ENCODE assay signal across 8 cellular contexts in the genomic region with DNA sequence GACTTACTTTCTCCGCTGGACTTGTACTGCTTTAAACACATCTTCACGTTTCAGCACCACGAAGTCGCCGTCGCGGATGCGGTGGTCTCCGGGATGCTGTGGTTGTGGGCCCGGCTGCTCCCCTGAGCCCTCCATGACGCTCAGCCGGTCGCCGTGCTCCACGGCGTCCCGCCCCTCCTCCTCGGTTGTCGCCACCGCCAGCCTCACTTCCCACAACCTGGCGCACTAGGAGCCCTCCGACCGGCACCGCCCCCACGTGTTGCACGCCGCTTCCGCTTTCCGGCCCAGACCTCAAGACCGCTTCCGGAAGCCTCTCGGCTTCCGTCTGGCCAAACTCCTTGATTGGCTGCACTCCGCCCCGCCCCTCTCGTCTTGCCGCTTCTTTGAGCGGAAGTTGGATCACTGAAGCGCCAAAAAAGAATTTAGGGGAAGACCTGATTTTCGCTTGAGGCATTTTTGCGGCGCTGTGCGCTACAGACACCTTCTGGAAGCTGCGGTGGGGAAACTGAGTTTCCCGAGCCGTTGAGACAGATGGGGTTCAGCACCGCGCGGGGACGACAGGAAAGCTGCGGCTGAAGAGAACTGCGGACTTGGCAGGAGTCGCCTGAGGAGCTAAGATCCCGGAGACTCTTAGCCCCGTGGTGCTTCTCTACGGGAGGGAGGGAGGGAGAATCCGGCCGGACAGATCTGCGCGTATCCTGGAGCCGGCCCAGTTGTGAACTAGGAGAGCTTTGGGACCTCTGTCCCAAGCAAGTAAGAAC. TPM values are rescaled to one million over a fixed set of nuclear protein-coding genes. Genes with fewer than 3 reads are reported as not detected.
DNase-seq lines count a peak whose midpoint lies in the region; ATAC-seq and TF ChIP-seq lines count a peak whose summit lies in the region.

A gene (plus strand): TSS at position 382 of the 761 bp plus-strand sequence. CDS start 1,364 bp downstream, outside the sequence.
A gene with protein sequence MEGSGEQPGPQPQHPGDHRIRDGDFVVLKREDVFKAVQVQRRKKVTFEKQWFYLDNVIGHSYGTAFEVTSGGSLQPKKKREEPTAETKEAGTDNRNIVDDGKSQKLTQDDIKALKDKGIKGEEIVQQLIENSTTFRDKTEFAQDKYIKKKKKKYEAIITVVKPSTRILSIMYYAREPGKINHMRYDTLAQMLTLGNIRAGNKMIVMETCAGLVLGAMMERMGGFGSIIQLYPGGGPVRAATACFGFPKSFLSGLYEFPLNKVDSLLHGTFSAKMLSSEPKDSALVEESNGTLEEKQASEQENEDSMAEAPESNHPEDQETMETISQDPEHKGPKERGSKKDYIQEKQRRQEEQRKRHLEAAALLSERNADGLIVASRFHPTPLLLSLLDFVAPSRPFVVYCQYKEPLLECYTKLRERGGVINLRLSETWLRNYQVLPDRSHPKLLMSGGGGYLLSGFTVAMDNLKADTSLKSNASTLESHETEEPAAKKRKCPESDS (minus strand): TSS at position 263 of the 761 bp plus-strand sequence. CDS start 128 bp downstream, at position 135.

- H3K4me1 ChIP-seq in right atrium auricular region (peaks cover 0 to 19% of the 10 kb centered on the region in 2 donors), psoas muscle (peaks cover 16% of the 10 kb centered on the region), uterus (peaks cover 0 to 8% of the 10 kb centered on the region in 2 donors)

- WGBS in psoas muscle, 3 donors, result 0% methylated on average over 55 to 61 of the region's 61 CpGs

- TF ChIP-seq CTCF in right atrium auricular region (IDR thresholded peaks at IDR 0.05) (no peak), psoas muscle (IDR thresholded peaks at IDR 0.05) (no peak), uterus (IDR thresholded peaks at IDR 0.05) (no peak)

- H3K27ac ChIP-seq in right atrium auricular region, result peak within 1 kb of the TSS; percentile 65 to 72
- peak within 1 kb of the TSS; percentile 91 for H3K27ac ChIP-seq in psoas muscle
- H3K27ac ChIP-seq in uterus, result peak within 1 kb of the TSS; percentile 55 to 77

- H3K9me3 ChIP-seq in right atrium auricular region (no peaks in the 10 kb centered on the region), psoas muscle (no peaks in the 10 kb centered on the region), uterus (no peaks in the 10 kb centered on the region)

- H3K4me3 ChIP-seq in right atrium auricular region (peak within 1 kb of the TSS; percentile 72 to 75), psoas muscle (peak within 1 kb of the TSS; percentile 95), uterus (peak within 1 kb of the TSS; percentile 71 to 92)

- H3K27me3 ChIP-seq in right atrium auricular region (no peaks in the 10 kb centered on the region), psoas muscle (ENCODE audit: insufficient read depth in 3 of 3, low read length in 2 of 3) (no peaks in the 10 kb centered on the region), uterus (no peaks in the 10 kb centered on the region)

- peak; percentile 92 for DNase-seq in NCI-H187 treated with DMSO at 0.1 percent for 48 hours (lab: John Stamatoyannopoulos, UW)
- peak; percentile 91 to 98 (median 96) for DNase-seq in T-helper 2 cell
- peak; percentile 61 to 96 (median 92) for DNase-seq in anterior cingulate cortex (lab: John Stamatoyannopoulos, UW)
- peak; percentile 98 for DNase-seq in right atrium auricular region (ENCODE audit: low spot score)
- DNase-seq in psoas muscle, result peak; percentile 98
- DNase-seq in uterus, result peak; percentile 94 to 95

- ATAC-seq in GM18505 (IDR thresholded peaks at IDR 0.05; ENCODE audit: unreplicated experiment), result peak; percentile 98
- peak; percentile 97 for ATAC-seq in HG02970 (IDR thresholded peaks at IDR 0.05; ENCODE audit: low FRiP score, unreplicated experiment)
- ATAC-seq in psoas muscle, result peak; percentile 99 to 100 (median 100)

- TF ChIP-seq POLR2A in GM18505 (IDR thresholded peaks at IDR 0.05; ENCODE audit: borderline replicate concordance, extremely low read depth, insufficient read depth, insufficient read length) (peak; percentile 77), uterus (IDR thresholded peaks at IDR 0.05) (no peak)

- intact Hi-C loops in psoas muscle (cut with DNase I) (loop anchor here (2.0 to 10.0 kb wide), 4 partner anchors 126 to 423 kb away; no protein-coding TSS in a partner anchor), uterus (cut with DNase I; ENCODE audit: low total_unique reads) (no loop called here)

- H3K36me3 ChIP-seq in right atrium auricular region (peaks cover 23% of the 10 kb centered on the region), psoas muscle (ENCODE audit: insufficient read depth in 1 of 2, low read depth in 1 of 2) (peaks cover 5 to 63% of the 10 kb centered on the region in 2 donors), uterus (no peaks in the 10 kb centered on the region)

RNA-seq across cellular contexts. Expression of the first gene that starts in this region (rescaled TPM):
- total RNA-seq in right atrium auricular region, result 1 to 10 TPM; 4.0 to 4.2 TPM
- total RNA-seq in psoas muscle, result 1 to 10 TPM; 3.9 to 8.0 (median 6.4) TPM
- 10 to 100 TPM in 1 of 3 donors, 1 to 10 TPM in 2; 2.9 to 14.8 (median 6.1) TPM for polyA plus RNA-seq in psoas muscle
- 10 to 100 TPM in 1 of 4 donors, 1 to 10 TPM in 3; 3.8 to 10.9 (median 8.7) TPM for total RNA-seq in uterus

RNA-seq across cellular contexts. Expression of the second gene that starts in this region (rescaled TPM):
- 10 to 100 TPM; 11.6 to 13.1 TPM for total RNA-seq in right atrium auricular region
- 10 to 100 TPM in 3 of 4 donors, 1 to 10 TPM in 1; 9.0 to 25.9 (median 21.6) TPM for total RNA-seq in psoas muscle
- 100 to 1,000 TPM in 1 of 3 donors, 10 to 100 TPM in 2; 14.9 to 177 (median 25.6) TPM for polyA plus RNA-seq in psoas muscle
- total RNA-seq in uterus, result 10 to 100 TPM in 1 of 4 donors, 1 to 10 TPM in 3; 1.8 to 11.9 (median 4.0) TPM

Comparison
In these comparisons a context has a peak if more than half of its experiments do, and no peak if none do; other contexts are left out.
1. Peak in every context shown above with its lines: DNase-seq, ATAC-seq, H3K4me3 ChIP-seq and H3K27ac ChIP-seq.